Comparison of ENCODE assay signal across 8 cellular contexts in genomic region chr1:58904299-58905125, GRCh38.
DNase-seq lines count a peak whose midpoint lies in the region; ATAC-seq and TF ChIP-seq lines count a peak whose summit lies in the region.

No MANE protein-coding gene starts in this region.

- H3K4me3 ChIP-seq in AG04450 (ENCODE audit: low read depth, low read length) (peak overlapping the region; percentile 50), LNCaP clone FGC (ENCODE audit: low read depth, low read length) (peak overlapping the region; percentile 52)

- H3K9me3 Mint-ChIP-seq in dendritic cell treated with granulocyte-macrophage colony-stimulating factor and Interleukin-4, amounts not matched to agents 40 ng/mL and 50 ng/mL, for 4 days = no peaks in the 10 kb centered on the region
- no peaks in the 10 kb centered on the region for H3K9me3 Mint-ChIP-seq in natural killer cell

- POLR2A ChIA-PET in AG04450 (lab: Yijun Ruan, JAX) = no interaction called here

- intact Hi-C loops in dendritic cell treated with granulocyte-macrophage colony-stimulating factor and Interleukin-4, amounts not matched to agents 40 ng/mL and 50 ng/mL, for 4 days (cut with micrococcal nuclease) = loop anchor here (5.0 kb wide), 2 partner anchors 122 to 388 kb away; partner anchors contain the start of gene JUN
- intact Hi-C loops in natural killer cell (cut with micrococcal nuclease) = loop anchor here (5.0 to 10.0 kb wide), 3 partner anchors 100 to 393 kb away; partner anchors contain the start of gene FGGY

- no peaks in the 10 kb centered on the region for H3K27me3 ChIP-seq in AG04450 (ENCODE audit: control insufficient read depth, insufficient read depth, low read length)

- peaks cover 62% of the 10 kb centered on the region for H3K4me1 Mint-ChIP-seq in dendritic cell treated with granulocyte-macrophage colony-stimulating factor and Interleukin-4, amounts not matched to agents 40 ng/mL and 50 ng/mL, for 4 days (ENCODE audit: low read depth)
- H3K4me1 Mint-ChIP-seq in natural killer cell = peaks cover 9 to 20% of the 10 kb centered on the region in 2 donors

- no peaks in the 10 kb centered on the region for H3K9me3 ChIP-seq in AG04450 (ENCODE audit: control insufficient read depth, insufficient read depth, low read length)

- CTCF ChIA-PET in AG04450 (lab: Charles Lee) = no interaction called here

- no peak for TF ChIP-seq POLR2A in GM18505 (IDR thresholded peaks at IDR 0.05; ENCODE audit: borderline replicate concordance, extremely low read depth, insufficient read depth, insufficient read length)

- H3K36me3 Mint-ChIP-seq in dendritic cell treated with granulocyte-macrophage colony-stimulating factor and Interleukin-4, amounts not matched to agents 40 ng/mL and 50 ng/mL, for 4 days (ENCODE audit: low read depth) = no peaks in the 10 kb centered on the region
- H3K36me3 Mint-ChIP-seq in natural killer cell = no peaks in the 10 kb centered on the region

- no peak for TF ChIP-seq CTCF in AG04450 (IDR thresholded peaks at IDR 0.05; ENCODE audit: low read depth, low read length)
- no peak for TF ChIP-seq CTCF in LNCaP clone FGC (IDR thresholded peaks at IDR 0.05; ENCODE audit: control insufficient read depth, extremely low read depth, insufficient read depth)
- TF ChIP-seq CTCF in natural killer cell (IDR thresholded peaks at IDR 0.05) = no peak

- H3K4me3 Mint-ChIP-seq in dendritic cell treated with granulocyte-macrophage colony-stimulating factor and Interleukin-4, amounts not matched to agents 40 ng/mL and 50 ng/mL, for 4 days = peak overlapping the region; percentile 75
- peak overlapping the region; percentile 90 for H3K4me3 Mint-ChIP-seq in natural killer cell

- H3K27ac ChIP-seq in AG04450 (ENCODE audit: low read depth, low read length) = peak overlapping the region; percentile 81

- H3K27ac Mint-ChIP-seq in dendritic cell treated with granulocyte-macrophage colony-stimulating factor and Interleukin-4, amounts not matched to agents 40 ng/mL and 50 ng/mL, for 4 days = peak overlapping the region; percentile 95
- H3K27ac Mint-ChIP-seq in natural killer cell = peak overlapping the region; percentile 79 to 91

- DNase-seq in AG04450 (ENCODE audit: low read depth, low spot score) (no peak), LNCaP clone FGC (ENCODE audit: low read depth) (no peak), natural killer cell (no peak), cerebellum (ENCODE audit: low spot score) (no peak)
- DNase-seq in stimulated activated CD4-positive, alpha-beta T cell treated with anti-CD3 and anti-CD28 coated beads, Interleukin-4, amount 100 ng/mL, for 4 hours = no peak

- no peaks in the 10 kb centered on the region for H3K27me3 Mint-ChIP-seq in dendritic cell treated with granulocyte-macrophage colony-stimulating factor and Interleukin-4, amounts not matched to agents 40 ng/mL and 50 ng/mL, for 4 days
- H3K27me3 Mint-ChIP-seq in natural killer cell (ENCODE audit: low read depth in 2 of 2) = no peaks in the 10 kb centered on the region

- ATAC-seq in natural killer cell (no peak), GM18505 (IDR thresholded peaks at IDR 0.05; ENCODE audit: unreplicated experiment) (no peak), HG02870 (IDR thresholded peaks at IDR 0.05; ENCODE audit: unreplicated experiment) (no peak)
